In genomic region chr2:176638167-176639015, GRCh38 we compare ENCODE assay signal across 8 cellular contexts.
DNase-seq lines count a peak whose midpoint lies in the region; ATAC-seq lines count a peak whose summit lies in the region.

No MANE protein-coding gene starts in this region.

- ATAC-seq in GM19328 (IDR thresholded peaks at IDR 0.05; ENCODE audit: unreplicated experiment) (peak; percentile 71), HG03457 (IDR thresholded peaks at IDR 0.05; ENCODE audit: unreplicated experiment) (peak; percentile 65)

- H3K9me3 ChIP-seq in BLaER1 (0 out of 2 replicates have a peak, but pooled peaks cover 6% of the 10 kb centered on the region), mononuclear cell (ENCODE audit: low read depth, low read length) (no peaks in the 10 kb centered on the region)

- no peak overlapping the region for H3K27ac ChIP-seq in BLaER1

- H3K4me3 ChIP-seq in BLaER1 (peak overlapping the region; percentile 36), mononuclear cell (ENCODE audit: low read length) (peak overlapping the region; percentile 27)

- peaks cover 10% of the 10 kb centered on the region; the same call in 1 of the 2 replicates for H4K20me1 ChIP-seq in BLaER1

- peak overlapping the region; percentile 47 for H3K4me2 ChIP-seq in BLaER1

- no peaks in the 10 kb centered on the region for H3K36me3 ChIP-seq in BLaER1

- H3K4me1 ChIP-seq in BLaER1: 0 out of 2 replicates have a peak, but pooled peaks cover 6% of the 10 kb centered on the region
- H3K4me1 ChIP-seq in mononuclear cell (ENCODE audit: insufficient read depth, low read length): peaks cover 9% of the 10 kb centered on the region

- DNase-seq in NCI-H774 (lab: John Stamatoyannopoulos, UW): peak; percentile 69
- DNase-seq in activated CD8-positive, alpha-beta memory T cell treated with anti-CD3 and anti-CD28 coated beads, Interleukin-2, amount 50 U/mL, for 4 hours: peak; percentile 67
- DNase-seq in epidermal melanocyte (ENCODE audit: insufficient read length, low spot score): peak; percentile 64
- DNase-seq in stimulated activated CD8-positive, alpha-beta memory T cell treated with anti-CD3 and anti-CD28 coated beads, Interleukin-7, amount 100 ng/mL, for 4 hours (ENCODE audit: low read depth in 2 of 2): peak; percentile 3 to 46

- H3K9ac ChIP-seq in BLaER1: no peak overlapping the region

- peaks cover 37% of the 10 kb centered on the region for H3K27me3 ChIP-seq in BLaER1
- peaks cover 85% of the 10 kb centered on the region for H3K27me3 ChIP-seq in mononuclear cell (ENCODE audit: insufficient read depth, low read length)
